In the genomic region with DNA sequence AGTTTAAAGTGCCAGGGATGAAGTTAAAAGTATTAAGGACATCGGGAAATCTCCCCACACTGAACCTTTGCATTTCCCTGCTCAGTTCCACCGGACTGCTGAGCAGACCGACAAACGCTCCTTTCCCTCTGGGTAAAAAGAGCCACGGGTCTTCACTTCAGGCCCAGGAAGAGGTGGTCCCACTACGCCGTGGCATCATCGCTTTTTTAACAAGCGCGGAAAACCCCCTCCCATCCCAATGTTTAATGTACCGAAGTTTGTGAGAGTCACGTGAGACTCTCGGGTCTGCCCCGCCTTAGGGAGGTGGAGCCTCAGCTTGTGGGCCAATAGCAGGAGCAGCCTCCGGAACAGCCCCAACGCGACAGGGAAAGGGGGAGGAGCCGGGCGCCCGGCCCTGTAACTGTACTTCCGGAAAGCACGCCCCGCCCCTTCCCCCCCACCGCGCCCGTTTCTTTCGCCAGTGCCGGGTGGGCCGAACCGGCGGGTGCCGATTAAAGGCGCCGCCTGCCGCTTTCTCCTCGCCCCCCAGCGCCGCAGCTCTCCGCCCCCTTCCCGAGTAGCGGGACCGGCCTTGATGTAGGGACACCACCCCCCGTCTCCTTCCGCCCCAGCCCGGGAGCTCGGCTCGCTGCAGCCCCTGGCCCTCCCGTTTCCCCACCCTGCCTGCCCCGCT, we compare ENCODE assay signal across 1 cellular context.
A peak's percentile ranks its signal among the peaks of the same experiment; 100 is the strongest.
TF ChIP-seq lines count a peak whose summit lies in the region.

No MANE protein-coding gene starts in this region.

TF ChIP-seq in HEK293, 187 proteins besides CTCF, POLR2A, EP300 and RAD21 (continued from another document and continues in another):
- TF ChIP-seq ZNF518A (tag by site-specific recombination; conservative IDR thresholded peaks at IDR 0.05; ENCODE audit: low read depth) (no peak), ZNF350 (tag by site-specific recombination; IDR thresholded peaks at IDR 0.05) (no peak), IKZF3 (tag by site-specific recombination; IDR thresholded peaks at IDR 0.05) (no peak), MYNN (tag by site-specific recombination; IDR thresholded peaks at IDR 0.05; ENCODE audit: borderline replicate concordance) (no peak), ZXDB (tag by site-specific recombination; IDR thresholded peaks at IDR 0.05) (peak; percentile 78), ZNF324 (tag by site-specific recombination; IDR thresholded peaks at IDR 0.05) (no peak; the same call in 1 of the 2 replicates), ZBTB20 (tag by site-specific recombination; IDR thresholded peaks at IDR 0.05) (peak; percentile 95), ZFP37 (tag by site-specific recombination; IDR thresholded peaks at IDR 0.05) (no peak), ZNF335 (tag by site-specific recombination; conservative IDR thresholded peaks at IDR 0.05) (peak; percentile 88), ZIC2 (tag by site-specific recombination; IDR thresholded peaks at IDR 0.05) (peak; percentile 83), GLIS1 (tag by site-specific recombination; IDR thresholded peaks at IDR 0.05) (peak; percentile 95), REST (tag by site-specific recombination; IDR thresholded peaks at IDR 0.05) (peak; percentile 44; the same call in 1 of the 2 replicates), ZNF549 (tag by site-specific recombination; IDR thresholded peaks at IDR 0.05) (no peak), ZNF660 (tag by site-specific recombination; IDR thresholded peaks at IDR 0.05) (no peak), KLF1 (tag by site-specific recombination; IDR thresholded peaks at IDR 0.05) (peak; percentile 75), MZF1 (tag by site-specific recombination; IDR thresholded peaks at IDR 0.05; ENCODE audit: borderline replicate concordance) (no peak), TRIM28 (IDR thresholded peaks at IDR 0.05; ENCODE audit: borderline replicate concordance, low read length) (no peak), ZNF121 (tag by site-specific recombination; IDR thresholded peaks at IDR 0.05) (no peak), ZNF2 (tag by site-specific recombination; IDR thresholded peaks at IDR 0.05) (no peak), PBX3 (CRISPR knock-in tag; IDR thresholded peaks at IDR 0.05) (no peak), RBAK (tag by site-specific recombination; IDR thresholded peaks at IDR 0.05) (no peak), GLIS2 (tag by site-specific recombination; IDR thresholded peaks at IDR 0.05) (peak; percentile 99), ZNF639 (tag by site-specific recombination; IDR thresholded peaks at IDR 0.05) (no peak), ZNF214 (tag by site-specific recombination; IDR thresholded peaks at IDR 0.05; ENCODE audit: borderline replicate concordance) (no peak), ZNF830 (tag by site-specific recombination; IDR thresholded peaks at IDR 0.05; ENCODE audit: low read depth) (no peak), ZNF426 (tag by site-specific recombination; IDR thresholded peaks at IDR 0.05) (no peak), ZBTB11 (tag by site-specific recombination; conservative IDR thresholded peaks at IDR 0.05; ENCODE audit: low read depth) (peak; percentile 90), ZBTB8A (tag by site-specific recombination; IDR thresholded peaks at IDR 0.05) (peak; percentile 92), ZBTB48 (tag by site-specific recombination; IDR thresholded peaks at IDR 0.05) (0 out of 2 replicates have a peak, but pooled peaks have one; percentile 42), ZNF558 (tag by site-specific recombination; IDR thresholded peaks at IDR 0.05) (no peak)
- TF ChIP-seq, protein P1, sequence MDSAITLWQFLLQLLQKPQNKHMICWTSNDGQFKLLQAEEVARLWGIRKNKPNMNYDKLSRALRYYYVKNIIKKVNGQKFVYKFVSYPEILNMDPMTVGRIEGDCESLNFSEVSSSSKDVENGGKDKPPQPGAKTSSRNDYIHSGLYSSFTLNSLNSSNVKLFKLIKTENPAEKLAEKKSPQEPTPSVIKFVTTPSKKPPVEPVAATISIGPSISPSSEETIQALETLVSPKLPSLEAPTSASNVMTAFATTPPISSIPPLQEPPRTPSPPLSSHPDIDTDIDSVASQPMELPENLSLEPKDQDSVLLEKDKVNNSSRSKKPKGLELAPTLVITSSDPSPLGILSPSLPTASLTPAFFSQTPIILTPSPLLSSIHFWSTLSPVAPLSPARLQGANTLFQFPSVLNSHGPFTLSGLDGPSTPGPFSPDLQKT (IDR thresholded peaks at IDR 0.05; ENCODE audit: borderline replicate concordance, low read depth, low read length), result no peak
- TF ChIP-seq, protein P2, sequence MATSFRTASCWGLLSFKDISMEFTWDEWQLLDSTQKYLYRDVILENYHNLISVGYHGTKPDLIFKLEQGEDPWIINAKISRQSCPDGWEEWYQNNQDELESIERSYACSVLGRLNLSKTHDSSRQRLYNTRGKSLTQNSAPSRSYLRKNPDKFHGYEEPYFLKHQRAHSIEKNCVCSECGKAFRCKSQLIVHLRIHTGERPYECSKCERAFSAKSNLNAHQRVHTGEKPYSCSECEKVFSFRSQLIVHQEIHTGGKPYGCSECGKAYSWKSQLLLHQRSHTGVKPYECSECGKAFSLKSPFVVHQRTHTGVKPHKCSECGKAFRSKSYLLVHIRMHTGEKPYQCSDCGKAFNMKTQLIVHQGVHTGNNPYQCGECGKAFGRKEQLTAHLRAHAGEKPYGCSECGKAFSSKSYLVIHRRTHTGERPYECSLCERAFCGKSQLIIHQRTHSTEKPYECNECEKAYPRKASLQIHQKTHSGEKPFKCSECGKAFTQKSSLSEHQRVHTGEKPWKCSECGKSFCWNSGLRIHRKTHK (tag by site-specific recombination; IDR thresholded peaks at IDR 0.05), result no peak
